8 cellular contexts compared by ENCODE assay signal in genomic region chr14:20614038-20614840, GRCh38. TPM values are rescaled to one million over a fixed set of nuclear protein-coding genes. Genes with fewer than 3 reads are reported as not detected.
DNase-seq lines count a peak whose midpoint lies in the region; ATAC-seq and TF ChIP-seq lines count a peak whose summit lies in the region.

No MANE protein-coding gene starts in this region.

- peak overlapping the region; percentile 91 for H3K4me3 ChIP-seq in iPS-11a (ENCODE audit: low read depth, low read length)

- CTCF ChIA-PET in activated B cell treated with CpG ODN at 0.5 μM for 24 hours (lab: Charles Lee): interaction anchor here (1.0 to 6.7 kb wide), 8 partner anchors 8 to 287 kb away, joined by 4 to 43 read pairs (median 6); partner anchors contain the start of genes PARP2 and RNASE4

- no peak for TF ChIP-seq CTCF in activated B cell treated with CpG ODN at 0.5 μM for 24 hours (IDR thresholded peaks at IDR 0.05)

- H3K9me3 Mint-ChIP-seq in activated B cell treated with CpG ODN at 0.5 μM for 24 hours: no peaks in the 10 kb centered on the region
- H3K9me3 Mint-ChIP-seq in stimulated activated naive CD8-positive, alpha-beta T cell treated with anti-CD3 and anti-CD28 coated beads, Interleukin-15, amount 100 ng/mL, for 72 hours: no peaks in the 10 kb centered on the region

- peaks cover 1% of the 10 kb centered on the region for H3K27me3 Mint-ChIP-seq in activated B cell treated with CpG ODN at 0.5 μM for 24 hours
- no peaks in the 10 kb centered on the region for H3K27me3 Mint-ChIP-seq in stimulated activated naive CD8-positive, alpha-beta T cell treated with anti-CD3 and anti-CD28 coated beads, Interleukin-15, amount 100 ng/mL, for 72 hours

- H3K4me3 Mint-ChIP-seq in activated B cell treated with CpG ODN at 0.5 μM for 24 hours: no peak overlapping the region
- no peak overlapping the region for H3K4me3 Mint-ChIP-seq in stimulated activated naive CD8-positive, alpha-beta T cell treated with anti-CD3 and anti-CD28 coated beads, Interleukin-15, amount 100 ng/mL, for 72 hours

- DNase-seq in GM03348 (ENCODE audit: low spot score) (peak; percentile 15), activated B cell treated with CpG ODN at 0.5 μM for 24 hours (no peak), superior temporal gyrus (ENCODE audit: extremely low spot score) (no peak)
- peak in 1 of 2 donors; percentile 34 for DNase-seq in stimulated activated naive CD8-positive, alpha-beta T cell treated with anti-CD3 and anti-CD28 coated beads, Interleukin-15, amount 100 ng/mL, for 72 hours

- peaks cover 12% of the 10 kb centered on the region for H3K4me1 Mint-ChIP-seq in activated B cell treated with CpG ODN at 0.5 μM for 24 hours
- peaks cover 26% of the 10 kb centered on the region for H3K4me1 Mint-ChIP-seq in stimulated activated naive CD8-positive, alpha-beta T cell treated with anti-CD3 and anti-CD28 coated beads, Interleukin-15, amount 100 ng/mL, for 72 hours

- POLR2A ChIA-PET in activated B cell treated with CpG ODN at 0.5 μM for 24 hours (lab: Charles Lee): interaction anchor here (1.1 to 2.5 kb wide), 7 partner anchors 9 to 271 kb away, joined by 4 to 76 read pairs (median 13); partner anchors contain the start of genes APEX1, OSGEP, PARP2 and PNP

- H3K27ac Mint-ChIP-seq in activated B cell treated with CpG ODN at 0.5 μM for 24 hours: peak overlapping the region; percentile 14
- no peak overlapping the region for H3K27ac Mint-ChIP-seq in stimulated activated naive CD8-positive, alpha-beta T cell treated with anti-CD3 and anti-CD28 coated beads, Interleukin-15, amount 100 ng/mL, for 72 hours

- intact Hi-C loops in activated B cell treated with CpG ODN at 0.5 μM for 24 hours (cut with micrococcal nuclease): loop anchor here (5.0 kb wide), 1 partner anchor 168 kb away; the partner anchor contains the start of gene RNASE6

- no peaks in the 10 kb centered on the region for H3K36me3 Mint-ChIP-seq in activated B cell treated with CpG ODN at 0.5 μM for 24 hours (ENCODE audit: low read depth)

- ATAC-seq in HG02763 (IDR thresholded peaks at IDR 0.05; ENCODE audit: unreplicated experiment) (peak; percentile 2), activated B cell treated with CpG ODN at 0.5 μM for 24 hours (ENCODE audit: low read depth) (no peak), GM21576 (IDR thresholded peaks at IDR 0.05; ENCODE audit: unreplicated experiment) (no peak), GM19467 (IDR thresholded peaks at IDR 0.05; ENCODE audit: unreplicated experiment) (no peak)
- ATAC-seq in stimulated activated naive CD8-positive, alpha-beta T cell treated with anti-CD3 and anti-CD28 coated beads, Interleukin-15, amount 100 ng/mL, for 72 hours: peak; percentile 21

RNA-seq across cellular contexts. Expression of gene RNASE12, which starts 23.1 kb away (rescaled TPM):
- total RNA-seq in activated B cell treated with CpG ODN at 0.5 μM for 24 hours: not detected in 2 replicates

RNA-seq across cellular contexts. Expression of gene RNASE11, which starts 26.4 kb away (rescaled TPM):
- total RNA-seq in activated B cell treated with CpG ODN at 0.5 μM for 24 hours: not detected in 2 replicates

RNA-seq across cellular contexts. Expression of gene OR6S1, which starts 27.3 kb away (rescaled TPM):
- not detected in 2 replicates for total RNA-seq in activated B cell treated with CpG ODN at 0.5 μM for 24 hours

RNA-seq across cellular contexts. Expression of gene RNASE9, which starts 53.4 kb away (rescaled TPM):
- not detected in 2 replicates for total RNA-seq in activated B cell treated with CpG ODN at 0.5 μM for 24 hours

Comparison
In these comparisons a context has a peak if more than half of its experiments do, and no peak if none do; other contexts are left out.
1. ATAC-seq: peak in HG02763 (single experiment) and stimulated activated naive CD8-positive, alpha-beta T cell treated with anti-CD3 and anti-CD28 coated beads, Interleukin-15, amount 100 ng/mL, for 72 hours (single experiment); none in activated B cell treated with CpG ODN at 0.5 μM for 24 hours (single experiment), GM21576 (single experiment) and GM19467 (single experiment).